22 cellular contexts compared by ENCODE assay signal in the genomic region with DNA sequence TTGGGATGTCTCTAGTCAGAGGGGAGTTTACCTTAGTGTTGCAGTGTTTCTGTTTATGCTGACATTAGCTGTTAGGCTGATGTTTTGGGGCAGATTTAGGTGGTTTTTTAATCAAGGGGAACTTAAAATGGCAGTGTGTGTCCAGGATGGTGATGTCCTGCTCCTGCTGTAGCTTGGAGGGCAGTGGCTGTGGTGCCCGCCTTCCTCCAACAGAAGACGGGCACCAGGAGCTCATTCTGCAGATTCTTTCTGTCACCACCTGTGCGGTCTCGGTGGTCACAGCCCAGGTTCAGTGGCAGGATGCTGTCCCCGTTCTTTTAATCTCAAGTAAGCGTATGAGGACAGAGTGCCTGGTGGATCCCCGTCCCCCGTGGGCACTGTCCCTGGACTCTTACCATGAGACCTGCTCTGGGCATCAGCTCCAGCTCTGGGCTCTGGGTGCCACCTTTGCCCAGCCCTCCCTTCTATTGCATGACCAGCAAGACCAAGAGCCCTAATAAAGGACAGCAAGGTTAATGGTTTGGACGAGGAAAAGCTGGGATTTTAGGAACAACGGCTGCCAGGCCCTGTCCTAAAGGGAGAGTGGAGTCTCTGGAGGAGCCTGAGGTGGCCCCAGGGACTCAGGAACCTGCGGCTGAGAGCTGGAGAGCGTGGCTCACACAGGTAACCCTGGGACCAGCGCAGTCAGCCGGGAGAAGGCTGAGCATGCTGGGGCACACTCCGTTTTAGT.
DNase-seq lines count a peak whose midpoint lies in the region; ATAC-seq, FAIRE-seq and TF ChIP-seq lines count a peak whose summit lies in the region.
"Had no signal": no experiment of that assay in that cellular context is flagged by ENCODE, and none has a peak within 500 bp of the region (broad histone marks: within the 10 kb centered on the region; RNA-seq: fewer than 3 reads in every experiment).

No MANE protein-coding gene starts in this region.

- no peak overlapping the region for H3K4me3 Mint-ChIP-seq in neural crest cell
- H3K4me3 Mint-ChIP-seq: activated CD4-positive, alpha-beta T cell treated with anti-CD3 and anti-CD28 coated beads for 36 hours; CD4-positive, CD25-positive, alpha-beta regulatory T cell had no signal

- no peak overlapping the region for H2AFZ ChIP-seq in HCT116 (ENCODE audit: low read depth, low read length, poor library complexity, severe bottlenecking)

- no peak overlapping the region for H3K4me3 ChIP-seq in HCT116 (replicated peaks in 1 of 2; ENCODE audit: low read depth in 1 of 2, low read length in 2 of 2)
- H3K4me3 ChIP-seq: adrenal gland, coronary artery, ovary, testis, vagina had no signal

- DNase-seq in 8988T (peak; percentile 5), HCT116 (ENCODE audit: low read depth, low spot score) (no peak), Right ventricle myocardium superior (no peak), neural crest cell (ENCODE audit: low read depth, low spot score) (no peak), NCI-H510A (lab: John Stamatoyannopoulos, UW) (no peak), RCC 7860 (ENCODE audit: low spot score) (no peak), NCI-H82 treated with DMSO at 0.1 percent for 48 hours (lab: John Stamatoyannopoulos, UW; ENCODE audit: unreplicated experiment) (no peak)
- DNase-seq: activated CD4-positive, alpha-beta T cell treated with anti-CD3 and anti-CD28 coated beads for 36 hours; activated gamma-delta T cell; CD4-positive, CD25-positive, alpha-beta regulatory T cell; IMR-90; mesendoderm; MM.1S; NCI-H1694; NCI-H748 treated with DMSO at 0.1 percent for 48 hours; SHP77; testis had no signal

- H3K9me2 ChIP-seq in HCT116 (ENCODE audit: insufficient read depth) = no peaks in the 10 kb centered on the region

- H3K27ac ChIP-seq in HCT116 (ENCODE audit: low read depth, low read length) = no peak overlapping the region
- H3K27ac ChIP-seq: adrenal gland, coronary artery, ovary, testis, vagina had no signal

- POLR2A ChIA-PET in HCT116 (lab: Charles Lee) = no interaction called here

- intact Hi-C loops in HCT116 (cut with micrococcal nuclease) (no loop called here), Right ventricle myocardium superior (cut with DNase I) (loop anchor here (5.0 kb wide), 2 partner anchors 324 to 549 kb away; a partner anchor contains a TSS)

- no peaks in the 10 kb centered on the region for H3K36me3 Mint-ChIP-seq in neural crest cell (ENCODE audit: low read depth)
- H3K36me3 Mint-ChIP-seq: CD4-positive, CD25-positive, alpha-beta regulatory T cell had no signal

- peak overlapping the region; percentile 50 for H3K27ac Mint-ChIP-seq in neural crest cell (ENCODE audit: unreplicated experiment)
- H3K27ac Mint-ChIP-seq: activated CD4-positive, alpha-beta T cell treated with anti-CD3 and anti-CD28 coated beads for 36 hours; CD4-positive, CD25-positive, alpha-beta regulatory T cell had no signal

- BruUV-seq in HCT116 (replicated peaks; lab: Mats Ljungman, UMichigan) = no TSS peak

- FAIRE-seq in RCC 7860 (lab: Jason Lieb, UNC) = no peak
- FAIRE-seq: H1 had no signal

- TF ChIP-seq POLR2A in HCT116 (IDR thresholded peaks at IDR 0.05; ENCODE audit: borderline replicate concordance, extremely low read depth, insufficient read depth, insufficient read length) = no peak

- no peaks in the 10 kb centered on the region for H3K27me3 ChIP-seq in HCT116 (ENCODE audit: insufficient read depth, low read length)
- H3K27me3 ChIP-seq: adrenal gland, ovary, testis, vagina had no signal

- H3K9ac ChIP-seq in HCT116 (ENCODE audit: low read length) = no peak overlapping the region

- H3K9me3 ChIP-seq in HCT116 (ENCODE audit: control insufficient read depth in 1 of 2, insufficient read depth in 1 of 2, low read depth in 1 of 2, low read length in 2 of 2) = no peaks in the 10 kb centered on the region
- H3K9me3 ChIP-seq: adrenal gland, ovary, testis, vagina had no signal

- 0 out of 2 replicates have a peak, but pooled peaks have one; percentile 27 for ATAC-seq in HCT116
- peak; percentile 87 for ATAC-seq in Right ventricle myocardium superior (ENCODE audit: poor library complexity)
- ATAC-seq: activated CD4-positive, alpha-beta T cell treated with anti-CD3 and anti-CD28 coated beads for 36 hours had no signal

- H3K4me1 Mint-ChIP-seq in neural crest cell = no peaks in the 10 kb centered on the region
- H3K4me1 Mint-ChIP-seq: activated CD4-positive, alpha-beta T cell treated with anti-CD3 and anti-CD28 coated beads for 36 hours; CD4-positive, CD25-positive, alpha-beta regulatory T cell had no signal

- no peak overlapping the region for H3K4me2 ChIP-seq in HCT116 (ENCODE audit: low read length)

- H3K27me3 Mint-ChIP-seq in neural crest cell (ENCODE audit: low read depth) = peaks cover 5% of the 10 kb centered on the region
- H3K27me3 Mint-ChIP-seq: activated CD4-positive, alpha-beta T cell treated with anti-CD3 and anti-CD28 coated beads for 36 hours; CD4-positive, CD25-positive, alpha-beta regulatory T cell had no signal

- TF ChIP-seq CTCF in HCT116 (IDR thresholded peaks at IDR 0.05 in 2 of 3, conservative IDR thresholded peaks at IDR 0.05 in 1 of 3; ENCODE audit: borderline replicate concordance in 1 of 3, insufficient read depth in 1 of 3, low read depth in 2 of 3, low read length in 2 of 3) (no peak), neural crest cell (conservative IDR thresholded peaks at IDR 0.05) (no peak)

- peak; percentile 29; the same call in 1 of the 2 replicates for TF ChIP-seq RAD21 in HCT116 (IDR thresholded peaks at IDR 0.05; ENCODE audit: low read depth)

- RAD21 ChIA-PET in HCT116 (lab: Charles Lee; ENCODE audit: low non-redundant PET in 1 of 2, low total read pairs in 2 of 2, uncharacterized antibody in 2 of 2, unreplicated experiment in 2 of 2) = no interaction called here

- H3K4me1 ChIP-seq in HCT116 (ENCODE audit: control insufficient read depth in 1 of 2, insufficient read depth in 2 of 2, low read length in 2 of 2) = no peaks in the 10 kb centered on the region
- H3K4me1 ChIP-seq: adrenal gland, testis, vagina had no signal

- H3K79me2 ChIP-seq in HCT116 (ENCODE audit: insufficient read depth, low read length) = no peaks in the 10 kb centered on the region

- no peaks in the 10 kb centered on the region for H3K9me3 Mint-ChIP-seq in neural crest cell
- H3K9me3 Mint-ChIP-seq: CD4-positive, CD25-positive, alpha-beta regulatory T cell had no signal

- H4K20me1 ChIP-seq in HCT116 (ENCODE audit: insufficient read depth) = no peaks in the 10 kb centered on the region

- CTCF ChIA-PET in HCT116 (lab: Charles Lee) = no interaction called here

- no peaks in the 10 kb centered on the region for H3K36me3 ChIP-seq in HCT116 (ENCODE audit: control insufficient read depth in 1 of 2, insufficient read depth in 2 of 2, low read length in 2 of 2)
- H3K36me3 ChIP-seq: adrenal gland, ovary, vagina had no signal

TF ChIP-seq in HCT116, 20 proteins besides CTCF, POLR2A, EP300 and RAD21 (continues in another document):
- TF ChIP-seq, protein P1, sequence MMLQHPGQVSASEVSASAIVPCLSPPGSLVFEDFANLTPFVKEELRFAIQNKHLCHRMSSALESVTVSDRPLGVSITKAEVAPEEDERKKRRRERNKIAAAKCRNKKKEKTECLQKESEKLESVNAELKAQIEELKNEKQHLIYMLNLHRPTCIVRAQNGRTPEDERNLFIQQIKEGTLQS (IDR thresholded peaks at IDR 0.05) = no peak
- no peak for TF ChIP-seq YY1 (IDR thresholded peaks at IDR 0.05; ENCODE audit: extremely low read depth, insufficient replicate concordance, low read depth, low read length)
- TF ChIP-seq ZFX (IDR thresholded peaks at IDR 0.05) = no peak
- TF ChIP-seq FOSL1 (IDR thresholded peaks at IDR 0.05; ENCODE audit: low read depth) = no peak
- no peak for TF ChIP-seq SRF (IDR thresholded peaks at IDR 0.05; ENCODE audit: low read depth)
- no peak for TF ChIP-seq ZNF274 (IDR thresholded peaks at IDR 0.05; ENCODE audit: low read depth, low read length)
- no peak for TF ChIP-seq EZH2 (IDR thresholded peaks at IDR 0.05)
- TF ChIP-seq, protein P2, sequence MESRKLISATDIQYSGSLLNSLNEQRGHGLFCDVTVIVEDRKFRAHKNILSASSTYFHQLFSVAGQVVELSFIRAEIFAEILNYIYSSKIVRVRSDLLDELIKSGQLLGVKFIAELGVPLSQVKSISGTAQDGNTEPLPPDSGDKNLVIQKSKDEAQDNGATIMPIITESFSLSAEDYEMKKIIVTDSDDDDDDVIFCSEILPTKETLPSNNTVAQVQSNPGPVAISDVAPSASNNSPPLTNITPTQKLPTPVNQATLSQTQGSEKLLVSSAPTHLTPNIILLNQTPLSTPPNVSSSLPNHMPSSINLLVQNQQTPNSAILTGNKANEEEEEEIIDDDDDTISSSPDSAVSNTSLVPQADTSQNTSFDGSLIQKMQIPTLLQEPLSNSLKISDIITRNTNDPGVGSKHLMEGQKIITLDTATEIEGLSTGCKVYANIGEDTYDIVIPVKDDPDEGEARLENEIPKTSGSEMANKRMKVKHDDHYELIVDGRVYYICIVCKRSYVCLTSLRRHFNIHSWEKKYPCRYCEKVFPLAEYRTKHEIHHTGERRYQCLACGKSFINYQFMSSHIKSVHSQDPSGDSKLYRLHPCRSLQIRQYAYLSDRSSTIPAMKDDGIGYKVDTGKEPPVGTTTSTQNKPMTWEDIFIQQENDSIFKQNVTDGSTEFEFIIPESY (IDR thresholded peaks at IDR 0.05; ENCODE audit: extremely low read depth, insufficient replicate concordance, low read length) = no peak
- TF ChIP-seq EZH2phosphoT487 (IDR thresholded peaks at IDR 0.05; ENCODE audit: borderline replicate concordance) = no peak
- no peak for TF ChIP-seq ELF1 (IDR thresholded peaks at IDR 0.05; ENCODE audit: borderline replicate concordance, low read depth)
- no peak for TF ChIP-seq JUND (IDR thresholded peaks at IDR 0.05)
- no peak for TF ChIP-seq EGR1 (IDR thresholded peaks at IDR 0.05; ENCODE audit: low read depth)
- no peak for TF ChIP-seq CBX3 (IDR thresholded peaks at IDR 0.05; ENCODE audit: low read depth)
- no peak for TF ChIP-seq CEBPB (IDR thresholded peaks at IDR 0.05; ENCODE audit: low read depth)
- TF ChIP-seq, protein P3, sequence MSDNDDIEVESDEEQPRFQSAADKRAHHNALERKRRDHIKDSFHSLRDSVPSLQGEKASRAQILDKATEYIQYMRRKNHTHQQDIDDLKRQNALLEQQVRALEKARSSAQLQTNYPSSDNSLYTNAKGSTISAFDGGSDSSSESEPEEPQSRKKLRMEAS (IDR thresholded peaks at IDR 0.05) = no peak
- no peak for TF ChIP-seq SIN3A (IDR thresholded peaks at IDR 0.05; ENCODE audit: low read depth)
- TF ChIP-seq POLR2AphosphoS5 (IDR thresholded peaks at IDR 0.05; ENCODE audit: low read depth, low read length) = no peak
- TF ChIP-seq SP1 (IDR thresholded peaks at IDR 0.05; ENCODE audit: low read depth) = no peak
